1 cellular context compared by ENCODE assay signal in genomic region chr19:38676023-38676877, GRCh38.
TF ChIP-seq lines count a peak whose summit lies in the region.

No MANE protein-coding gene starts in this region.

TF ChIP-seq in K562, 482 proteins besides CTCF, POLR2A, EP300 and RAD21 (continued from another document and continues in another):
- TF ChIP-seq BCLAF1 (IDR thresholded peaks at IDR 0.05; ENCODE audit: borderline replicate concordance in 1 of 2, control insufficient read depth in 1 of 2, low read depth in 2 of 2, low read length in 1 of 2) (peak in 1 of 2 experiments; percentile 80; a peak in 1 of 4 replicates), ZFPM2 (CRISPR knock-in tag; IDR thresholded peaks at IDR 0.05) (no peak), SMARCB1 (IDR thresholded peaks at IDR 0.05; ENCODE audit: insufficient read length, low read depth) (no peak), CHCHD3 (CRISPR knock-in tag; IDR thresholded peaks at IDR 0.05) (no peak), ARHGAP35 (IDR thresholded peaks at IDR 0.05; ENCODE audit: partially characterized antibody) (no peak), LARP7 (IDR thresholded peaks at IDR 0.05) (no peak; the same call in 1 of the 2 replicates), ZNF408 (CRISPR knock-in tag; IDR thresholded peaks at IDR 0.05; ENCODE audit: low read depth) (no peak), HMG20B (CRISPR knock-in tag; IDR thresholded peaks at IDR 0.05) (no peak), POLR2AphosphoS5 (IDR thresholded peaks at IDR 0.05; ENCODE audit: control insufficient read depth, insufficient read depth, low read depth, low read length) (peak; percentile 96), PTBP1 (IDR thresholded peaks at IDR 0.05; ENCODE audit: low read depth, low read length) (no peak), MITF (IDR thresholded peaks at IDR 0.05) (0 out of 2 replicates have a peak, but pooled peaks have one; percentile 13), BRF2 (IDR thresholded peaks at IDR 0.05; ENCODE audit: borderline replicate concordance, insufficient read depth, insufficient read length) (no peak), FOXK1 (CRISPR knock-in tag; IDR thresholded peaks at IDR 0.05; ENCODE audit: borderline replicate concordance) (peak; percentile 90; the same call in 1 of the 2 replicates), RB1 (IDR thresholded peaks at IDR 0.05; ENCODE audit: low read depth) (peak; percentile 52; the same call in 1 of the 2 replicates), RBFOX2 (IDR thresholded peaks at IDR 0.05; ENCODE audit: low read depth, low read length) (0 out of 2 replicates have a peak, but pooled peaks have one; percentile 15), ZBTB9 (CRISPR knock-in tag; IDR thresholded peaks at IDR 0.05) (0 out of 2 replicates have a peak, but pooled peaks have one; percentile 5), BDP1 (IDR thresholded peaks at IDR 0.05; ENCODE audit: insufficient read depth, insufficient read length) (no peak), ILK (tag; IDR thresholded peaks at IDR 0.05; ENCODE audit: borderline replicate concordance, low read depth) (no peak), HDAC1 (IDR thresholded peaks at IDR 0.05) (peak; percentile 84 to 99; a peak in 3 of 4 replicates), ZNF217 (CRISPR knock-in tag; IDR thresholded peaks at IDR 0.05) (no peak), CBFB (CRISPR knock-in tag; IDR thresholded peaks at IDR 0.05) (peak; percentile 87; the same call in 1 of the 2 replicates), NFATC3 (IDR thresholded peaks at IDR 0.05) (peak; percentile 83; the same call in 1 of the 2 replicates), PHTF2 (CRISPR knock-in tag; IDR thresholded peaks at IDR 0.05) (no peak), SMARCA5 (IDR thresholded peaks at IDR 0.05) (no peak), DIDO1 (tag; IDR thresholded peaks at IDR 0.05; ENCODE audit: low read depth) (no peak), NFE2 (IDR thresholded peaks at IDR 0.05; ENCODE audit: low read depth) (peak; percentile 67), THAP7 (CRISPR knock-in tag; IDR thresholded peaks at IDR 0.05) (no peak), PRMT5 (CRISPR knock-in tag; IDR thresholded peaks at IDR 0.05) (no peak), NFXL1 (CRISPR knock-in tag; IDR thresholded peaks at IDR 0.05) (no peak), ZFP1 (CRISPR knock-in tag; IDR thresholded peaks at IDR 0.05) (no peak), AFF1 (IDR thresholded peaks at IDR 0.05; ENCODE audit: low read depth in 1 of 2, partially characterized antibody in 2 of 2) (peak; percentile 44 to 90), CREBBP (IDR thresholded peaks at IDR 0.05; ENCODE audit: low read depth, low read length) (no peak), CXXC5 (CRISPR knock-in tag; IDR thresholded peaks at IDR 0.05) (peak; percentile 87), ZNF592 (IDR thresholded peaks at IDR 0.05) (peak; percentile 94), LCOR (CRISPR knock-in tag; IDR thresholded peaks at IDR 0.05) (peak; percentile 84; the same call in 1 of the 2 replicates), RFX1 (IDR thresholded peaks at IDR 0.05) (no peak), MNT (conservative IDR thresholded peaks at IDR 0.05) (peak; percentile 85 to 94), NCOA6 (IDR thresholded peaks at IDR 0.05) (no peak), SLC30A9 (CRISPR knock-in tag; IDR thresholded peaks at IDR 0.05) (no peak), BACH1 (tag; IDR thresholded peaks at IDR 0.05) (peak; percentile 59; the same call in 1 of the 2 replicates), ELF2 (CRISPR knock-in tag; IDR thresholded peaks at IDR 0.05) (no peak), TEAD1 (CRISPR knock-in tag; IDR thresholded peaks at IDR 0.05) (no peak; a peak in 1 of 4 replicates), ZNF395 (CRISPR knock-in tag; IDR thresholded peaks at IDR 0.05) (peak; percentile 44; the same call in 1 of the 2 replicates), ZNF583 (CRISPR knock-in tag; IDR thresholded peaks at IDR 0.05) (no peak), E2F5 (CRISPR knock-in tag; IDR thresholded peaks at IDR 0.05) (no peak)
